29 cellular contexts compared by ENCODE assay signal in genomic region chr13:37290691-37291090, GRCh38.
"Had no signal": no experiment of that assay in that cellular context is flagged by ENCODE, and none has a peak within 500 bp of the region (broad histone marks: within the 10 kb centered on the region; RNA-seq: fewer than 3 reads in every experiment).

No MANE protein-coding gene starts in this region.

- H3K27me3 ChIP-seq: stomach, suprapubic skin, testis, thyroid gland, tibial artery, tibial nerve, transverse colon, upper lobe of left lung, upper lobe of right lung, uterus, vagina had no signal

- H3K9me3 ChIP-seq: stomach, suprapubic skin, testis, thoracic aorta, thyroid gland, tibial artery, tibial nerve, transverse colon, upper lobe of left lung, upper lobe of right lung, vagina had no signal

- H3K27ac ChIP-seq: stomach, suprapubic skin, testis, thoracic aorta, thyroid gland, tibial artery, tibial nerve, transverse colon, upper lobe of left lung, upper lobe of right lung, uterus, vagina had no signal

- H3K4me3 ChIP-seq: stomach, suprapubic skin, testis, thoracic aorta, thyroid gland, tibial artery, tibial nerve, transverse colon, upper lobe of left lung, upper lobe of right lung, uterus, vagina had no signal

- H3K27me3 Mint-ChIP-seq: stimulated activated memory B cell treated with anti-CD40 and anti-IgM and Interleukin-4, amounts not matched to agents 10 μg/mL and 1 μg/mL and 100 μg/mL, for 72 hours; stimulated activated naive B cell treated with anti-CD40 and anti-IgM and Interleukin-4, amounts not matched to agents 10 μg/mL and 1 μg/mL and 100 μg/mL, for 72 hours; stimulated activated naive CD8-positive, alpha-beta T cell treated with anti-CD3 and anti-CD28 coated beads, Interleukin-15, amount 100 ng/mL, for 72 hours; stimulated activated naive CD8-positive, alpha-beta T cell treated with anti-CD3 and anti-CD28 coated beads, Interleukin-15, Interleukin-2, amounts not matched to agents 100 ng/mL and 50 ng/mL, for 24 hours; type B pancreatic cell had no signal

- H3K4me3 Mint-ChIP-seq: stimulated activated effector memory CD8-positive, alpha-beta T cell treated with anti-CD3 and anti-CD28 coated beads, Interleukin-12 subunit alpha, Interleukin-12 subunit beta, amount 100 ng/mL, for 72 hours; stimulated activated memory B cell treated with anti-CD40 and anti-IgM and Interleukin-4, amounts not matched to agents 10 μg/mL and 1 μg/mL and 100 μg/mL, for 72 hours; stimulated activated naive B cell treated with anti-CD40 and anti-IgM and Interleukin-4, amounts not matched to agents 10 μg/mL and 1 μg/mL and 100 μg/mL, for 72 hours; stimulated activated naive CD8-positive, alpha-beta T cell treated with anti-CD3 and anti-CD28 coated beads, Interleukin-15, amount 100 ng/mL, for 72 hours; stimulated activated naive CD8-positive, alpha-beta T cell treated with anti-CD3 and anti-CD28 coated beads, Interleukin-15, Interleukin-2, amounts not matched to agents 100 ng/mL and 50 ng/mL, for 24 hours; type B pancreatic cell had no signal

- H3K36me3 Mint-ChIP-seq: stimulated activated effector memory CD8-positive, alpha-beta T cell treated with anti-CD3 and anti-CD28 coated beads, Interleukin-12 subunit alpha, Interleukin-12 subunit beta, amount 100 ng/mL, for 72 hours; stimulated activated memory B cell treated with anti-CD40 and anti-IgM and Interleukin-4, amounts not matched to agents 10 μg/mL and 1 μg/mL and 100 μg/mL, for 72 hours; stimulated activated naive B cell treated with anti-CD40 and anti-IgM and Interleukin-4, amounts not matched to agents 10 μg/mL and 1 μg/mL and 100 μg/mL, for 72 hours; type B pancreatic cell had no signal

- ATAC-seq: stimulated activated effector memory CD8-positive, alpha-beta T cell treated with anti-CD3 and anti-CD28 coated beads, Interleukin-12 subunit alpha, Interleukin-12 subunit beta, amount 100 ng/mL, for 72 hours; stimulated activated memory B cell treated with anti-CD40 and anti-IgM and Interleukin-4, amounts not matched to agents 10 μg/mL and 1 μg/mL and 100 μg/mL, for 72 hours; stimulated activated naive B cell treated with anti-CD40 and anti-IgM and Interleukin-4, amounts not matched to agents 10 μg/mL and 1 μg/mL and 100 μg/mL, for 72 hours; stimulated activated naive CD8-positive, alpha-beta T cell treated with anti-CD3 and anti-CD28 coated beads, Interleukin-15, amount 100 ng/mL, for 72 hours; stimulated activated naive CD8-positive, alpha-beta T cell treated with anti-CD3 and anti-CD28 coated beads, Interleukin-15, Interleukin-2, amounts not matched to agents 100 U/mL and 50 U/mL, for 24 hours; upper lobe of right lung had no signal

- H3K4me1 ChIP-seq: testis, thyroid gland, tibial artery, tibial nerve, transverse colon, upper lobe of left lung, upper lobe of right lung, uterus, vagina had no signal

- FAIRE-seq: urothelium cell line had no signal

- H3K4me1 Mint-ChIP-seq: stimulated activated effector memory CD8-positive, alpha-beta T cell treated with anti-CD3 and anti-CD28 coated beads, Interleukin-12 subunit alpha, Interleukin-12 subunit beta, amount 100 ng/mL, for 72 hours; stimulated activated memory B cell treated with anti-CD40 and anti-IgM and Interleukin-4, amounts not matched to agents 10 μg/mL and 1 μg/mL and 100 μg/mL, for 72 hours; stimulated activated naive B cell treated with anti-CD40 and anti-IgM and Interleukin-4, amounts not matched to agents 10 μg/mL and 1 μg/mL and 100 μg/mL, for 72 hours; stimulated activated naive CD8-positive, alpha-beta T cell treated with anti-CD3 and anti-CD28 coated beads, Interleukin-15, amount 100 ng/mL, for 72 hours had no signal

- H3K36me3 ChIP-seq: stomach, suprapubic skin, thoracic aorta, thyroid gland, tibial artery, tibial nerve, transverse colon, upper lobe of left lung, upper lobe of right lung, uterus, vagina had no signal

- H3K27ac Mint-ChIP-seq: stimulated activated effector memory CD8-positive, alpha-beta T cell treated with anti-CD3 and anti-CD28 coated beads, Interleukin-12 subunit alpha, Interleukin-12 subunit beta, amount 100 ng/mL, for 72 hours; stimulated activated memory B cell treated with anti-CD40 and anti-IgM and Interleukin-4, amounts not matched to agents 10 μg/mL and 1 μg/mL and 100 μg/mL, for 72 hours; stimulated activated naive B cell treated with anti-CD40 and anti-IgM and Interleukin-4, amounts not matched to agents 10 μg/mL and 1 μg/mL and 100 μg/mL, for 72 hours; stimulated activated naive CD8-positive, alpha-beta T cell treated with anti-CD3 and anti-CD28 coated beads, Interleukin-15, amount 100 ng/mL, for 72 hours; stimulated activated naive CD8-positive, alpha-beta T cell treated with anti-CD3 and anti-CD28 coated beads, Interleukin-15, Interleukin-2, amounts not matched to agents 100 ng/mL and 50 ng/mL, for 24 hours; type B pancreatic cell had no signal

- DNase-seq: stimulated activated CD4-positive, alpha-beta T cell treated with anti-CD3 and anti-CD28 coated beads, Interleukin-2, amount 100 ng/mL, for 48 hours; stimulated activated CD4-positive, alpha-beta T cell treated with anti-CD3 and anti-CD28 coated beads, Interleukin-4, amount 100 ng/mL, for 1 hour; stimulated activated CD4-positive, alpha-beta T cell treated with anti-CD3 and anti-CD28 coated beads, Interleukin-4, amount 100 ng/mL, for 24 hours; stimulated activated CD4-positive, alpha-beta T cell treated with anti-CD3 and anti-CD28 coated beads, Interleukin-4, amount 100 ng/mL, for 4 hours; stimulated activated CD8-positive, alpha-beta memory T cell treated with anti-CD3 and anti-CD28 coated beads, Interleukin-4, amount 100 ng/mL, for 48 hours; stimulated activated naive B cell treated with anti-CD40 and anti-IgM and Interleukin-4, amounts not matched to agents 10 μg/mL and 1 μg/mL and 100 μg/mL, for 72 hours; stimulated activated naive CD4-positive, alpha-beta T cell; stimulated activated naive CD4-positive, alpha-beta T cell treated with Interleukin-2 at 50 U/mL for 16 hours; stimulated activated naive CD8-positive, alpha-beta T cell treated with anti-CD3 and anti-CD28 coated beads, Interleukin-15, amount 100 ng/mL, for 72 hours; stimulated activated naive CD8-positive, alpha-beta T cell treated with anti-CD3 and anti-CD28 coated beads, Interleukin-15, Interleukin-2, amounts not matched to agents 100 U/mL and 50 U/mL, for 24 hours; stomach; substantia nigra; testis; thyroid gland; tibial artery; transverse colon; trophoblast cell; upper lobe of left lung; upper lobe of right lung; uterus had no signal

- H3K9me3 Mint-ChIP-seq: stimulated activated memory B cell treated with anti-CD40 and anti-IgM and Interleukin-4, amounts not matched to agents 10 μg/mL and 1 μg/mL and 100 μg/mL, for 72 hours; stimulated activated naive CD8-positive, alpha-beta T cell treated with anti-CD3 and anti-CD28 coated beads, Interleukin-15, Interleukin-2, amounts not matched to agents 100 ng/mL and 50 ng/mL, for 24 hours; type B pancreatic cell had no signal
